In the genomic region with DNA sequence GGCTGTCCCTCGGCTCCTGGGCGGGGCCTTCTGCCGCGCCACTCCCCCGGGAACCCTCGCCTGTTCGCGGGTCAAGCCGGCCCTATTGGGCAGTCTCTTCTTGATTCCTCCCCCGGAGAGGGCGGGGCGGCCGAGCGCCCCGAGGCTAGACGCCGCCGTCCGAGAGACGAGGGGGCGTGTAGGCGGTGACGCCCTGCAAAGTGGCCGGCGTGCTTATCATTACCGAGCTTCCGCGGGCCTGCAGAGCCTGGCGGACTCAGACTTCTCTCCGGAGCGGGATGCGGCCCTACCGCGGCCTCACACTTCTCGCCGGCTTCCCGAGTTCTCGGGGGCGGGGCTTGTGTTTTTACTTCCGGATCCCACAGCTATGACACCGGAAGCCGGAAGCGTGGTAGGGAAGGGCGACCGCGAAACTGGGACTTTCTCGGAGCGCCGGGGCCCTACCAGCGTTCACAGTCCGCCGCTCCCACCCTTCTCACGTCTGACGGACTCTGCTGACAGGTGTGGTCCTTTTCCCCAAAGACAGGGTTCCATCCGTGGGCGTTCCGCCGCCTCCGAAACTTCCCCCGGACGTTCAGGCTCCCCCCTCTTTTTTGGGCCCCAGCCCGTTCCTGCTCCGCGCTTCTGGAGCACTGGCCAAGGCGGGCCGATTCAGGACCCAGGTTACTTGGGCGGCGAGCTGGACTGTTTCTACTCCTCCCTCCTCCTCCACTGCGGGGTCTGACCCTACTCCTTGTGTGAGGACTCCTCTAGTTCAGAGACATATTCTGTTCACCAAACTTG, we compare ENCODE assay signal across 8 cellular contexts. TPM values are rescaled to one million over a fixed set of nuclear protein-coding genes. Genes with fewer than 3 reads are reported as not detected.
DNase-seq lines count a peak whose midpoint lies in the region; ATAC-seq and TF ChIP-seq lines count a peak whose summit lies in the region.

A gene with protein sequence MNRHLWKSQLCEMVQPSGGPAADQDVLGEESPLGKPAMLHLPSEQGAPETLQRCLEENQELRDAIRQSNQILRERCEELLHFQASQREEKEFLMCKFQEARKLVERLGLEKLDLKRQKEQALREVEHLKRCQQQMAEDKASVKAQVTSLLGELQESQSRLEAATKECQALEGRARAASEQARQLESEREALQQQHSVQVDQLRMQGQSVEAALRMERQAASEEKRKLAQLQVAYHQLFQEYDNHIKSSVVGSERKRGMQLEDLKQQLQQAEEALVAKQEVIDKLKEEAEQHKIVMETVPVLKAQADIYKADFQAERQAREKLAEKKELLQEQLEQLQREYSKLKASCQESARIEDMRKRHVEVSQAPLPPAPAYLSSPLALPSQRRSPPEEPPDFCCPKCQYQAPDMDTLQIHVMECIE (plus strand): TSS at position 376 of the 783 bp plus-strand sequence. CDS start 4,383 bp downstream, outside the sequence.

- no peaks in the 10 kb centered on the region for H3K27me3 Mint-ChIP-seq in progenitor cell of endocrine pancreas

- H3K9me3 ChIP-seq in adrenal gland (replicated peaks in 1 of 3) = no peaks in the 10 kb centered on the region
- peaks cover 0 to 9% (median 0%) of the 10 kb centered on the region in 11 donors for H3K9me3 ChIP-seq in heart right ventricle

- H3K27ac ChIP-seq in adrenal gland (peak within 1 kb of the TSS; percentile 60 to 95 (median 79)), heart right ventricle (peak within 1 kb of the TSS; percentile 74 to 97 (median 90))

- in situ Hi-C loops in GM13976 (cut with MboI; ENCODE audit: low sequenced_read_pairs, unreplicated experiment) = loop anchor here (25.0 kb wide), 1 partner anchor 535 kb away; a partner anchor contains a TSS

- peak in 1 of 2 donors; percentile 36 for TF ChIP-seq POLR2A in adrenal gland (IDR thresholded peaks at IDR 0.05)

- peak; percentile 93 for DNase-seq in GM13976 (ENCODE audit: low spot score)
- peak; percentile 93 for DNase-seq in NCI-H146 (lab: John Stamatoyannopoulos, UW)
- DNase-seq in T-helper 1 cell = peak; percentile 76 to 91 (median 83)
- DNase-seq in adrenal gland = peak; percentile 90 to 94 (median 91)
- DNase-seq in heart right ventricle = peak; percentile 89 to 91
- DNase-seq in progenitor cell of endocrine pancreas (ENCODE audit: low spot score, unreplicated experiment) = peak; percentile 74
- DNase-seq in ureter (ENCODE audit: low spot score) = peak; percentile 91

- peaks cover 14 to 15% of the 10 kb centered on the region in 2 donors for H3K4me1 ChIP-seq in adrenal gland (replicated peaks in 1 of 2)
- H3K4me1 ChIP-seq in heart right ventricle = peaks cover 0 to 55% (median 16%) of the 10 kb centered on the region in 9 donors

- H3K9me3 Mint-ChIP-seq in progenitor cell of endocrine pancreas (ENCODE audit: low read depth) = peaks cover 9% of the 10 kb centered on the region

- 0 to 46% (median 18%) methylated on average over 23 to 69 of the region's 69 CpGs for WGBS in adrenal gland, 4 donors
- 0% methylated on average over 41 to 61 of the region's 69 CpGs for WGBS in heart right ventricle, 2 donors

- H3K4me1 Mint-ChIP-seq in progenitor cell of endocrine pancreas (ENCODE audit: low read depth) = peaks cover 7% of the 10 kb centered on the region

- H3K27ac Mint-ChIP-seq in progenitor cell of endocrine pancreas = peak within 1 kb of the TSS; percentile 88

- TF ChIP-seq CTCF in GM13976 (IDR thresholded peaks at IDR 0.05; ENCODE audit: borderline replicate concordance, control extremely low read depth, extremely low read depth, insufficient read depth, missing control alignments) (no peak), adrenal gland (IDR thresholded peaks at IDR 0.05) (no peak), heart right ventricle (IDR thresholded peaks at IDR 0.05) (no peak), progenitor cell of endocrine pancreas (IDR thresholded peaks at IDR 0.05; ENCODE audit: unreplicated experiment) (no peak)

- intact Hi-C loops in adrenal gland (cut with DNase I) (no loop called here), heart right ventricle (cut with DNase I) (no loop called here)

- H3K36me3 ChIP-seq in adrenal gland (replicated peaks in 1 of 2) = no peaks in the 10 kb centered on the region
- H3K36me3 ChIP-seq in heart right ventricle = peaks cover 0 to 18% (median 0%) of the 10 kb centered on the region in 9 donors

- peak within 1 kb of the TSS; percentile 42 to 78 (median 58) for H3K4me3 ChIP-seq in adrenal gland
- H3K4me3 ChIP-seq in heart right ventricle = peak within 1 kb of the TSS; percentile 47 to 85 (median 71)

- peaks cover 6% of the 10 kb centered on the region for H3K36me3 Mint-ChIP-seq in progenitor cell of endocrine pancreas (ENCODE audit: insufficient read depth)

- no peaks in the 10 kb centered on the region for H3K27me3 ChIP-seq in adrenal gland
- H3K27me3 ChIP-seq in heart right ventricle = no peaks in the 10 kb centered on the region

- H3K4me3 Mint-ChIP-seq in progenitor cell of endocrine pancreas (ENCODE audit: low read depth) = peak within 1 kb of the TSS; percentile 78

- ATAC-seq in HG02852 (IDR thresholded peaks at IDR 0.05; ENCODE audit: unreplicated experiment) = peak; percentile 69
- peak; percentile 93 to 96 (median 96) for ATAC-seq in heart right ventricle

RNA-seq across cellular contexts. Expression of the gene that starts here (rescaled TPM):
- total RNA-seq in adrenal gland = 10 to 100 TPM; 15.3 to 47.5 (median 31.1) TPM
- 10 to 100 TPM in 2 of 3 donors, 1 to 10 TPM in 1; 9.6 to 39.1 (median 36.1) TPM for polyA plus RNA-seq in adrenal gland
- 10 to 100 TPM; 11.6 to 21.7 (median 15.1) TPM for total RNA-seq in heart right ventricle
- 10 to 100 TPM; 14.6 to 27.0 TPM for polyA plus RNA-seq in heart right ventricle
- 16.7 and 19.1 TPM in 2 replicates for total RNA-seq in progenitor cell of endocrine pancreas
- 28.5 TPM for total RNA-seq in ureter

Comparison
In these comparisons a context has a peak if more than half of its experiments do, and no peak if none do; other contexts are left out.
1. Peak in every context shown above with its lines: DNase-seq, ATAC-seq, H3K4me3 ChIP-seq and H3K27ac ChIP-seq.